ENCODE assay signal across 29 cellular contexts in the genomic region with DNA sequence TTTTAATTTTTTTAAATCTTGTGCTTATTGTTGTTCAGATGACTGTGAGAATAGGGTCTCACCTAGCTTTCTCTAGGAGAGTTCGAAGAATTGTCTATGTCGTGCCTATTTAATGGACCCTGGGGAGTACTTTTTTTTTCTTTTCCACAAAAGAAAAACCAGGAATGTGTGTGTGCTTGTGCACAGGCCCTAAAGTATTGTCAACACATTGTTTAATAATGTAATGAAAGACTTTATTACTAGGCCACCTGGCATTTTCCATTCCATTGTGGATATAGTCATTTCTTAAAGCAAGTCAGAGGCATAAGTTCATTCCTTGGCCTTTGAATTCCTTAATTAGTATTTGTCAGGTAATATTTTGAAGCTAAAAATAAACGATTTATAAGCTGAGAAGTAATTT.
"Had no signal": no experiment of that assay in that cellular context is flagged by ENCODE, and none has a peak within 500 bp of the region (broad histone marks: within the 10 kb centered on the region; RNA-seq: fewer than 3 reads in every experiment).

No MANE protein-coding gene starts in this region.

- H3K27me3 ChIP-seq: ascending aorta, breast epithelium, cardiac muscle cell, colonic mucosa, dorsolateral prefrontal cortex, foreskin keratinocyte had no signal

- H3K4me1 ChIP-seq: ascending aorta, breast epithelium, colonic mucosa, foreskin keratinocyte had no signal

- DNase-seq: activated B cell treated with CpG ODN at 0.5 μM for 24 hours; activated CD4-positive, alpha-beta T cell treated with anti-CD3 and anti-CD28 coated beads for 48 hours; activated CD4-positive, alpha-beta T cell treated with anti-CD3 and anti-CD28 coated beads, Interleukin-2, amount 50 U/mL, for 1 hour; activated CD4-positive, alpha-beta T cell treated with anti-CD3 and anti-CD28 coated beads, Interleukin-2, amount 50 U/mL, for 48 hours; activated CD8-positive, alpha-beta memory T cell treated with anti-CD3 and anti-CD28 coated beads for 24 hours; activated CD8-positive, alpha-beta T cell treated with anti-CD3 and anti-CD28 coated beads for 36 hours; activated effector memory CD4-positive, alpha-beta T cell treated with Interleukin-2 at 50 U/mL for 16 hours; activated naive CD4-positive, alpha-beta T cell treated with anti-CD3 and anti-CD28 coated beads, Interleukin-2, amount 10 ng/mL, durations not matched to agents 7 days and 5 days; activated naive CD8-positive, alpha-beta T cell treated with anti-CD3 and anti-CD28 coated beads, Interleukin-2, amount 10 ng/mL, durations not matched to agents 7 days and 5 days; activated T-cell treated with anti-CD3 and anti-CD28 coated beads, Interleukin-2, amount 50 U/mL, for 4 hours; central memory CD4-positive, alpha-beta T cell; cerebellar nuclear complex; colonic mucosa; dorsolateral prefrontal cortex; effector memory CD4-positive, alpha-beta T cell; endodermal cell; foreskin keratinocyte; head of caudate nucleus; SW 1271; T-cell; T1000; WERI-Rb-1 had no signal

- H3K9me3 ChIP-seq: ascending aorta, breast epithelium, colonic mucosa had no signal

- ATAC-seq: activated CD4-positive, CD25-positive, alpha-beta regulatory T cell treated with anti-CD3 and anti-CD28 coated beads, Interleukin-2, amount 50 U/mL, for 24 hours; activated CD8-positive, alpha-beta T cell treated with anti-CD3 and anti-CD28 coated beads for 36 hours; activated naive CD4-positive, alpha-beta T cell treated with anti-CD3 and anti-CD28 coated beads, Interleukin-2, amount 50 U/mL, for 72 hours; activated T-cell treated with anti-CD3 and anti-CD28 coated beads, Interleukin-2, amount 50 U/mL, for 4 hours; activated T-helper 17 cell treated with anti-CD3 and anti-CD28 coated beads, Interleukin-2, amount 50 U/mL, for 72 hours; esophagus mucosa; foreskin keratinocyte; T-cell had no signal

- H3K4me3 ChIP-seq: ascending aorta, breast epithelium, cardiac muscle cell, colonic mucosa, dorsolateral prefrontal cortex had no signal

- H3K27ac ChIP-seq: ascending aorta, breast epithelium, cardiac muscle cell, colonic mucosa, dorsolateral prefrontal cortex, foreskin keratinocyte, WERI-Rb-1 had no signal
